9 cellular contexts compared by ENCODE assay signal in the genomic region with DNA sequence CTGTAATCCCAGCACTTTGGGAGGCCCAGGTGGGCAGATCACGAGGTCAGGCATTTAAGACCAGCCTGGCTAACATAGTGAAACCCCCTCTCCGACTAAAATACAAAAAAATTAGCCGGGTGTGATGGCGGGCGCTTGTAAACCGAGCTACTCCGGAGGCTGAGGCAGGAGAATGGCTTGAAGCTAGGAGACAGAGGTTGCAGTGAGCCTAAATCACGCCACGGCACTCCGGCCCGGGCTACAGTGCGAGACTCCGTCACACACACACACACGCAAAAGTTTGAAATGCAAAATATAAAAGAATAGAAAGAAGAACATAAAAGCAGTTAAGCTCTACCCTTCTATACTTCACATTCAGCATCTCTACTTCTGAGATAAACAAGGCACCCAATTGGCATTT.
"Had no signal": no experiment of that assay in that cellular context is flagged by ENCODE, and none has a peak within 500 bp of the region (broad histone marks: within the 10 kb centered on the region; RNA-seq: fewer than 3 reads in every experiment).

No MANE protein-coding gene starts in this region.

- H3K4me3 Mint-ChIP-seq: HFFc6, IgD-negative memory B cell had no signal

- DNase-seq: GOT3, H7, HFFc6, KBM-7 had no signal

- H3K4me3 ChIP-seq: HAP-1 had no signal

- H3K36me3 Mint-ChIP-seq: IgD-negative memory B cell had no signal

- H3K27me3 Mint-ChIP-seq: IgD-negative memory B cell had no signal

- H3K9me3 Mint-ChIP-seq: HFFc6 had no signal

- H3K4me1 Mint-ChIP-seq: IgD-negative memory B cell had no signal

- H3K36me3 ChIP-seq: HAP-1 had no signal

- H3K27ac Mint-ChIP-seq: HFFc6, IgD-negative memory B cell had no signal

- H3K27ac ChIP-seq: HL-60 had no signal

- H3K9me3 ChIP-seq: HAP-1 had no signal

- ATAC-seq: HCT116, HepG2 had no signal
